ENCODE assay signal across 8 cellular contexts in genomic region chr10:73413108-73413527, GRCh38. TPM values are rescaled to one million over a fixed set of nuclear protein-coding genes. Genes with fewer than 3 reads are reported as not detected.
A peak's percentile ranks its signal among the peaks of the same experiment; 100 is the strongest.
DNase-seq lines count a peak whose midpoint lies in the region; FAIRE-seq and TF ChIP-seq lines count a peak whose summit lies in the region.

No MANE protein-coding gene starts in this region.

- peaks cover 0 to 34% (median 18%) of the 10 kb centered on the region in 4 donors for H3K4me1 ChIP-seq in tibial artery

- no peak for TF ChIP-seq POLR2A in H54 (IDR thresholded peaks at IDR 0.05; ENCODE audit: low read depth, low read length)

- H3K4me3 Mint-ChIP-seq in activated CD4-positive, alpha-beta T cell treated with anti-CD3 and anti-CD28 coated beads, Interleukin-2, amount 10 ng/mL, durations not matched to agents 24 days and 14 days = peak overlapping the region; percentile 92
- H3K4me3 Mint-ChIP-seq in mesothelial cell of epicardium = peak overlapping the region; percentile 78

- H3K27me3 ChIP-seq in tibial artery = no peaks in the 10 kb centered on the region

- no peaks in the 10 kb centered on the region for H3K9me3 ChIP-seq in tibial artery

- peaks cover 26% of the 10 kb centered on the region for H3K36me3 Mint-ChIP-seq in activated CD4-positive, alpha-beta T cell treated with anti-CD3 and anti-CD28 coated beads, Interleukin-2, amount 10 ng/mL, durations not matched to agents 24 days and 14 days (ENCODE audit: low read depth)
- H3K36me3 Mint-ChIP-seq in mesothelial cell of epicardium = peaks cover 1% of the 10 kb centered on the region

- intact Hi-C loops in activated CD4-positive, alpha-beta T cell treated with anti-CD3 and anti-CD28 coated beads, Interleukin-2, amount 10 ng/mL, durations not matched to agents 24 days and 14 days (cut with micrococcal nuclease) = loop anchor here (5.0 kb wide), 2 partner anchors 214 to 316 kb away; partner anchors contain the start of gene P4HA1
- intact Hi-C loops in tibial artery (cut with DNase I; ENCODE audit: low total_unique reads) = loop anchor here (10.0 kb wide), 1 partner anchor 158 kb away; the partner anchor contains the start of gene MRPS16

- DNase-seq in activated CD4-positive, alpha-beta T cell treated with anti-CD3 and anti-CD28 coated beads, Interleukin-2, amount 10 ng/mL, durations not matched to agents 24 days and 14 days = peak; percentile 86
- no peak for DNase-seq in activated CD4-positive, alpha-beta T cell treated with anti-CD3 and anti-CD28 coated beads for 4 hours
- DNase-seq in H54 (ENCODE audit: insufficient read length, low spot score) (peak; percentile 36), LHCN-M2 (ENCODE audit: low read depth) (peak; percentile 51), T-helper 22 cell (ENCODE audit: low read depth) (peak; percentile 11), mesothelial cell of epicardium (ENCODE audit: low spot score in 2 of 2, unreplicated experiment in 2 of 2) (no peak), tibial artery (no peak)
- peak; percentile 17 for DNase-seq in effector CD8-positive, alpha-beta T cell (lab: John Stamatoyannopoulos, UW)

- H3K9me3 Mint-ChIP-seq in activated CD4-positive, alpha-beta T cell treated with anti-CD3 and anti-CD28 coated beads, Interleukin-2, amount 10 ng/mL, durations not matched to agents 24 days and 14 days = peaks cover 4% of the 10 kb centered on the region
- no peaks in the 10 kb centered on the region for H3K9me3 Mint-ChIP-seq in mesothelial cell of epicardium

- peak overlapping the region; percentile 90 for H3K27ac Mint-ChIP-seq in activated CD4-positive, alpha-beta T cell treated with anti-CD3 and anti-CD28 coated beads, Interleukin-2, amount 10 ng/mL, durations not matched to agents 24 days and 14 days
- peak overlapping the region; percentile 94 for H3K27ac Mint-ChIP-seq in mesothelial cell of epicardium

- TF ChIP-seq CTCF in mesothelial cell of epicardium (IDR thresholded peaks at IDR 0.05; ENCODE audit: unreplicated experiment) = no peak
- no peak for TF ChIP-seq CTCF in tibial artery (IDR thresholded peaks at IDR 0.05)

- H3K27me3 Mint-ChIP-seq in activated CD4-positive, alpha-beta T cell treated with anti-CD3 and anti-CD28 coated beads, Interleukin-2, amount 10 ng/mL, durations not matched to agents 24 days and 14 days = no peaks in the 10 kb centered on the region
- H3K27me3 Mint-ChIP-seq in mesothelial cell of epicardium (ENCODE audit: low read depth) = peaks cover 6% of the 10 kb centered on the region

- H3K36me3 ChIP-seq in tibial artery = no peaks in the 10 kb centered on the region

- FAIRE-seq in H54 (lab: Jason Lieb, UNC) = no peak

- H3K27ac ChIP-seq in tibial artery = peak overlapping the region; percentile 97 to 98

- peaks cover 34% of the 10 kb centered on the region for H3K4me1 Mint-ChIP-seq in activated CD4-positive, alpha-beta T cell treated with anti-CD3 and anti-CD28 coated beads, Interleukin-2, amount 10 ng/mL, durations not matched to agents 24 days and 14 days
- peaks cover 24% of the 10 kb centered on the region for H3K4me1 Mint-ChIP-seq in mesothelial cell of epicardium

- H3K4me3 ChIP-seq in tibial artery = peak overlapping the region; percentile 88 to 90

RNA-seq across cellular contexts. Expression of gene ANXA7, which starts 0.7 kb away (rescaled TPM):
- total RNA-seq in activated CD4-positive, alpha-beta T cell treated with anti-CD3 and anti-CD28 coated beads, Interleukin-2, amount 10 ng/mL, durations not matched to agents 24 days and 14 days = 169 and 171 TPM in 2 replicates
- total RNA-seq in LHCN-M2 (2014; rRNA removed) (155 and 159 TPM in 2 replicates), mesothelial cell of epicardium (38.9 to 47.9 TPM (median 39.4 TPM) in 3 replicates)
- 94.0 TPM for polyA plus RNA-seq in LHCN-M2 (2012)

RNA-seq across cellular contexts. Expression of gene MSS51, which starts 20.2 kb away (rescaled TPM):
- 2.5 and 2.8 TPM in 2 replicates for total RNA-seq in activated CD4-positive, alpha-beta T cell treated with anti-CD3 and anti-CD28 coated beads, Interleukin-2, amount 10 ng/mL, durations not matched to agents 24 days and 14 days
- total RNA-seq in LHCN-M2 (2014; rRNA removed) = 1.4 and 2.5 TPM in 2 replicates
- 0.44 TPM for polyA plus RNA-seq in LHCN-M2 (2012)
- 4.9 to 5.6 TPM (median 5.0 TPM) in 3 replicates for total RNA-seq in mesothelial cell of epicardium

RNA-seq across cellular contexts. Expression of gene CFAP70, which starts 54.5 kb away (rescaled TPM):
- total RNA-seq in activated CD4-positive, alpha-beta T cell treated with anti-CD3 and anti-CD28 coated beads, Interleukin-2, amount 10 ng/mL, durations not matched to agents 24 days and 14 days = 0.17 and 0.33 TPM in 2 replicates
- 0.45 and 0.46 TPM in 2 replicates for total RNA-seq in LHCN-M2 (2014; rRNA removed)
- polyA plus RNA-seq in LHCN-M2 (2012) = 0.24 TPM
- total RNA-seq in mesothelial cell of epicardium = 5.2 to 5.7 TPM (median 5.7 TPM) in 3 replicates

Comparison
In these comparisons a context has a peak if more than half of its experiments do, and no peak if none do; other contexts are left out.
1. DNase-seq: peak in activated CD4-positive, alpha-beta T cell treated with anti-CD3 and anti-CD28 coated beads, Interleukin-2, amount 10 ng/mL, durations not matched to agents 24 days and 14 days (single experiment), H54 (single experiment), LHCN-M2 (single experiment), T-helper 22 cell (single experiment) and effector CD8-positive, alpha-beta T cell (single experiment); none in activated CD4-positive, alpha-beta T cell treated with anti-CD3 and anti-CD28 coated beads for 4 hours (0 of 2), mesothelial cell of epicardium (0 of 2) and tibial artery (0 of 2).